ENCODE assay signal across 14 cellular contexts in genomic region chr2:36480028-36480427, GRCh38.
"Had no signal": no experiment of that assay in that cellular context is flagged by ENCODE, and none has a peak within 500 bp of the region (broad histone marks: within the 10 kb centered on the region; RNA-seq: fewer than 3 reads in every experiment).

No MANE protein-coding gene starts in this region.

- ATAC-seq: activated T-cell treated with anti-CD3 and anti-CD28 coated beads, Interleukin-2, amount 50 U/mL, for 72 hours; lower lobe of right lung; naive thymus-derived CD8-positive, alpha-beta T cell; sciatic nerve had no signal

- H3K4me3 ChIP-seq: colonic mucosa, lower lobe of right lung, upper lobe of left lung had no signal

- H3K4me1 ChIP-seq: colonic mucosa had no signal

- H3K27me3 Mint-ChIP-seq: activated CD4-positive, alpha-beta memory T cell treated with anti-CD3 and anti-CD28 coated beads for 36 hours; naive thymus-derived CD8-positive, alpha-beta T cell had no signal

- H3K27ac Mint-ChIP-seq: activated CD4-positive, alpha-beta memory T cell treated with anti-CD3 and anti-CD28 coated beads for 36 hours; activated T-cell treated with anti-CD3 and anti-CD28 coated beads, Interleukin-2, amount 50 U/mL, for 72 hours; naive thymus-derived CD8-positive, alpha-beta T cell had no signal

- H3K36me3 ChIP-seq: colonic mucosa had no signal

- DNase-seq: activated CD4-positive, alpha-beta memory T cell treated with anti-CD3 and anti-CD28 coated beads for 36 hours; activated CD4-positive, alpha-beta T cell treated with anti-CD3 and anti-CD28 coated beads for 1 hour; activated gamma-delta T cell treated with Interleukin-2 at 50 U/mL for 16 hours; activated T-cell treated with anti-CD3 and anti-CD28 coated beads, Interleukin-2, amount 50 U/mL, for 72 hours; aorta; colonic mucosa; effector CD4-positive, alpha-beta T cell; lower lobe of right lung; naive thymus-derived CD8-positive, alpha-beta T cell; occipital lobe; stimulated activated CD4-positive, alpha-beta T cell treated with anti-CD3 and anti-CD28 coated beads, Interleukin-2, amount 100 ng/mL, for 48 hours; stimulated activated naive CD4-positive, alpha-beta T cell treated with Interleukin-2 at 50 U/mL for 16 hours had no signal

- H3K9me3 ChIP-seq: colonic mucosa had no signal

- H3K27ac ChIP-seq: colonic mucosa, lower lobe of right lung, upper lobe of left lung had no signal

- H3K4me3 Mint-ChIP-seq: activated CD4-positive, alpha-beta memory T cell treated with anti-CD3 and anti-CD28 coated beads for 36 hours; activated T-cell treated with anti-CD3 and anti-CD28 coated beads, Interleukin-2, amount 50 U/mL, for 72 hours; naive thymus-derived CD8-positive, alpha-beta T cell had no signal

- H3K27me3 ChIP-seq: colonic mucosa, upper lobe of left lung had no signal
